ENCODE assay signal across 8 cellular contexts in the genomic region with DNA sequence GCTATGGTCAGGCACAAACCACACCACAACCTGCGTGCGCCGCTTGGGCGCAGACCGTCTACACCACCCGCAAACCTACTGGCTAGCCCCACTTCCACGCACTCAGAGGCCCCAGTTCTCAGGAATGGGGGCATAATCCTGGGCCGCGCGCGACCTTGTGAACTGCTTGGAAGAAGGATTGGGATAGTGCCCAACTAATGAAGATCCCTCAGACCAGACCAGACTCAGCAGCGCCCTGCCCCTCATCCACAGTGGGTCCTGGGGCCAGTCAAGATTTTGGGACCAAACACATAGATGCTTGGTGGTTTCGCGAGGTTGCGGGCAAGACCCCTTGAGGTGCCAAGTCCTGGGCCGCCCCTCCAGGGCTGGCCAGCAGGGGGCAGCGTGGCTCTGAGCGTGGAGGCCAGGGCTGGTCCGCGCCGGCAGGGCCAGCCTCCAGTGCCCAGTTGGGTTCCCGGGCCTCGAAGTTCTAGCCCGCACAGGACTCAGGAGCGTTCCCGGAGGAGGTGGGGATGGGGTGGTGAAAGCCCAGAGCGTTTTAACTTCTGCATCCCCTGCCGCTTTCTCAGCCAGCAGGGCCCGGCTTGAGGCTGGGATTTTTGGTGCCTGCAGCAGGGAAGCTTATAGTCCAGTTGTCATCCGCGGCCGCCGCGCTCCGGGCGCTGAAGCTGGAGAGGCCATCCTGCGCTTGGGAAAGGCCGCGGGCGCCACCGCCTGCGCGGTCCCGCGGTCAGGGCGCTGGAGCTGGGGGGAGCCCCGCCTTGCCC. TPM values are rescaled to one million over a fixed set of nuclear protein-coding genes. Genes with fewer than 3 reads are reported as not detected.
DNase-seq lines count a peak whose midpoint lies in the region; ATAC-seq and TF ChIP-seq lines count a peak whose summit lies in the region.

No MANE protein-coding gene starts in this region.

- 38 to 44% methylated on average over 47 of the region's 47 CpGs for WGBS in sigmoid colon, 2 donors

- H3K4me1 ChIP-seq in iPS-15b (ENCODE audit: control insufficient read depth, insufficient read depth, low read length) (peaks cover 7% of the 10 kb centered on the region), sigmoid colon (peaks cover 0 to 35% (median 33%) of the 10 kb centered on the region in 4 donors)

- H3K9me3 ChIP-seq in iPS-15b (ENCODE audit: control insufficient read depth, insufficient read depth, low read length): no peaks in the 10 kb centered on the region
- H3K9me3 ChIP-seq in sigmoid colon: no peaks in the 10 kb centered on the region

- H3K36me3 ChIP-seq in iPS-15b (ENCODE audit: control insufficient read depth, insufficient read depth, low read length): no peaks in the 10 kb centered on the region
- peaks cover 0 to 13% (median 3%) of the 10 kb centered on the region in 4 donors for H3K36me3 ChIP-seq in sigmoid colon

- TF ChIP-seq EP300 in sigmoid colon (IDR thresholded peaks at IDR 0.05): no peak

- peaks cover 76% of the 10 kb centered on the region for H3K27me3 ChIP-seq in iPS-15b (ENCODE audit: control insufficient read depth, insufficient read depth, low read length)
- H3K27me3 ChIP-seq in sigmoid colon: peaks cover 0 to 24% (median 0%) of the 10 kb centered on the region in 3 donors

- DNase-seq in GDM1 (lab: John Stamatoyannopoulos, UW) (peak; percentile 16), NCI-H2227 treated with DMSO at 0.1 percent for 48 hours (lab: John Stamatoyannopoulos, UW) (peak; percentile 22), anterior cingulate cortex (lab: John Stamatoyannopoulos, UW) (peak in 40 of 58 donors; percentile 29 to 79 (median 64)), sigmoid colon (no peak)

- intact Hi-C loops in sigmoid colon (cut with DNase I): loop anchor here (5.0 kb wide), 2 partner anchors 373 to 788 kb away; a partner anchor contains a TSS

- TF ChIP-seq CTCF in sigmoid colon (IDR thresholded peaks at IDR 0.05): peak; percentile 31 to 77 (median 64)

- H3K4me3 ChIP-seq in iPS-15b (ENCODE audit: low read depth, low read length): peak overlapping the region; percentile 35
- H3K4me3 ChIP-seq in sigmoid colon: peak overlapping the region in 3 of 4 donors; percentile 7 to 21 (median 10)

- no peak for TF ChIP-seq POLR2A in sigmoid colon (IDR thresholded peaks at IDR 0.05)

- H3K27ac ChIP-seq in sigmoid colon: peak overlapping the region; percentile 46 to 94 (median 72)

- no peak overlapping the region for H3K9ac ChIP-seq in iPS-15b (ENCODE audit: low read depth, low read length)

- ATAC-seq in HG03135 (IDR thresholded peaks at IDR 0.05; ENCODE audit: unreplicated experiment): no peak
- no peak for ATAC-seq in GM21367 (IDR thresholded peaks at IDR 0.05; ENCODE audit: unreplicated experiment)
- no peak for ATAC-seq in HG03521 (IDR thresholded peaks at IDR 0.05; ENCODE audit: unreplicated experiment)

RNA-seq across cellular contexts. Expression of a gene that starts 8.3 kb away (rescaled TPM):
- total RNA-seq in sigmoid colon: 10 to 100 TPM in 3 of 4 donors, 1 to 10 TPM in 1; 7.8 to 33.0 (median 19.7) TPM
- polyA plus RNA-seq in sigmoid colon: 1 to 10 TPM in 2 of 3 donors, under 1 TPM in 1; 0.69 to 6.2 (median 3.0) TPM
